ENCODE assay signal across 8 cellular contexts in the genomic region with DNA sequence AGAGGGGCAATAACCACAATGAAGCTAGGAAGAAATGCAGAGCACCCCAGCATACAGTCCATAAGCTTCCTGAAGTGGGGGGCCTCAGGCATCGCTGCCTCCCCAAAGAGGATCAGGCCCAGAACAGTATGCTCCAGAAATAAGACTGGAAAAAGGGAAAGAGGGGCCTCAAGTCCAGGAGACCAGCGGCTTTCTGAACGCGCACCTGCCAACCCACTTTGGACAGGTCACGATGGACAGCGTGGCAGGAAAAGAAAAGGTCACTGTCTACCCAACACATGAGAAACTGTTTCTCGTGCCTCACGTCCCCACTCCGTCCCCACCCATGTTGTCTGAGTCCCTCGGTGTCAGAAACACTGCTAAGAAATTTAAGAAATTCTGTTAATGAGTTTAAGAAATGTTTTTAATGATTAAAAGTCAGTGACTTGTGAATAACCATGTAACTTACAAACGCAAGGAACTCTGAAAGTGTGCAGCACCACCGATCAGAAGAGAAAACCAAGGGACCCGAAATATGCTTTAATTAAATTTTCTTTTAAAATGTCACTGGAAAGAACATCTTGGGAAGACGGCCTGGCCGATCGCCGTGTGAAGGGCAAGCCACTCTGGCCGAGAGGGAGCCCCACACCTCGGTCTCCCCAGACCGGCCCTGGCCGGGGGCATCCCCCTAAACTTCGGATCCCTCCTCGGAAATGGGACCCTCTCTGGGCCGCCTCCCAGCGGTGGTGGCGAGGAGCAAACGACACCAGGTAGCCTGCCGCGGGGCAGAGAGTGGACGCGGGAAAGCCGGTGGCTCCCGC. TPM values are rescaled to one million over a fixed set of nuclear protein-coding genes. Genes with fewer than 3 reads are reported as not detected.
DNase-seq lines count a peak whose midpoint lies in the region; ATAC-seq and TF ChIP-seq lines count a peak whose summit lies in the region.

No MANE protein-coding gene starts in this region.

- no peak for TF ChIP-seq CTCF in spleen (IDR thresholded peaks at IDR 0.05 in 8 of 11, conservative IDR thresholded peaks at IDR 0.05 in 3 of 11)

- H3K4me1 ChIP-seq in iPS DF 6.9 (ENCODE audit: control insufficient read depth, insufficient read depth, low read length) (no peaks in the 10 kb centered on the region), spleen (peaks cover 0 to 42% (median 21%) of the 10 kb centered on the region in 6 donors)

- H3K4me1 Mint-ChIP-seq in activated CD4-positive, alpha-beta T cell treated with anti-CD3 and anti-CD28 coated beads, Interleukin-2, amount 10 ng/mL, durations not matched to agents 24 days and 14 days, result peaks cover 3% of the 10 kb centered on the region
- H3K4me1 Mint-ChIP-seq in activated naive CD8-positive, alpha-beta T cell (ENCODE audit: low read depth), result peaks cover 12% of the 10 kb centered on the region
- H3K4me1 Mint-ChIP-seq in immature natural killer cell, result peaks cover 0 to 2% of the 10 kb centered on the region in 2 donors

- intact Hi-C loops in activated CD4-positive, alpha-beta T cell treated with anti-CD3 and anti-CD28 coated beads, Interleukin-2, amount 10 ng/mL, durations not matched to agents 24 days and 14 days (cut with micrococcal nuclease), result loop anchor here (5.0 kb wide), 3 partner anchors 100 to 195 kb away; a partner anchor contains a TSS
- intact Hi-C loops in spleen (cut with DNase I; ENCODE audit: low total_unique reads), result loop anchor here (10.0 kb wide), 1 partner anchor 188 kb away; no protein-coding TSS in a partner anchor

- no peaks in the 10 kb centered on the region for H3K36me3 Mint-ChIP-seq in activated CD4-positive, alpha-beta T cell treated with anti-CD3 and anti-CD28 coated beads, Interleukin-2, amount 10 ng/mL, durations not matched to agents 24 days and 14 days (ENCODE audit: low read depth)
- H3K36me3 Mint-ChIP-seq in activated naive CD8-positive, alpha-beta T cell, result no peaks in the 10 kb centered on the region
- peaks cover 0 to 3% (median 0%) of the 10 kb centered on the region in 3 donors for H3K36me3 Mint-ChIP-seq in immature natural killer cell

- peak overlapping the region; percentile 51 for H3K4me3 Mint-ChIP-seq in activated CD4-positive, alpha-beta T cell treated with anti-CD3 and anti-CD28 coated beads, Interleukin-2, amount 10 ng/mL, durations not matched to agents 24 days and 14 days
- peak overlapping the region; percentile 75 for H3K4me3 Mint-ChIP-seq in activated naive CD8-positive, alpha-beta T cell
- peak overlapping the region in 1 of 5 donors; percentile 3 for H3K4me3 Mint-ChIP-seq in immature natural killer cell

- TF ChIP-seq POLR2A in spleen (IDR thresholded peaks at IDR 0.05), result no peak

- peaks cover 21% of the 10 kb centered on the region for H3K27me3 ChIP-seq in iPS DF 6.9 (ENCODE audit: control insufficient read depth, insufficient read depth, low read length)
- H3K27me3 ChIP-seq in spleen (replicated peaks in 1 of 7), result peaks cover 0 to 59% (median 13%) of the 10 kb centered on the region in 7 donors

- no peaks in the 10 kb centered on the region for H3K36me3 ChIP-seq in iPS DF 6.9 (ENCODE audit: control insufficient read depth, insufficient read depth, low read length)
- H3K36me3 ChIP-seq in spleen, result no peaks in the 10 kb centered on the region

- peak overlapping the region; percentile 20; the same call in 1 of the 2 replicates for H3K4me3 ChIP-seq in iPS DF 6.9 (ENCODE audit: low read length)
- peak overlapping the region in 7 of 8 donors; percentile 21 to 78 (median 51) for H3K4me3 ChIP-seq in spleen

- WGBS in iPS DF 6.9 (ENCODE audit: insufficient coverage, insufficient read length), result no CpG with 5 or more reads among the region's 33 CpGs
- 17 to 33% (median 21%) methylated on average over 18 to 33 of the region's 33 CpGs for WGBS in spleen, 5 donors

- H3K27ac ChIP-seq in iPS DF 6.9 (ENCODE audit: low read length), result no peak overlapping the region
- peak overlapping the region in 7 of 8 donors; percentile 5 to 90 (median 75) for H3K27ac ChIP-seq in spleen

- no peak for ATAC-seq in HG03439 (IDR thresholded peaks at IDR 0.05; ENCODE audit: unreplicated experiment)

- no peak for DNase-seq in activated CD4-positive, alpha-beta T cell treated with anti-CD3 and anti-CD28 coated beads, Interleukin-2, amount 10 ng/mL, durations not matched to agents 24 days and 14 days
- no peak for DNase-seq in activated CD4-positive, alpha-beta T cell treated with anti-CD3 and anti-CD28 coated beads for 4 hours
- DNase-seq in iPS DF 6.9 (ENCODE audit: low read depth, low spot score) (no peak), spleen (no peak), immature natural killer cell (no peak), GM19238 (ENCODE audit: insufficient read length, low spot score) (no peak)

- H3K9me3 Mint-ChIP-seq in activated CD4-positive, alpha-beta T cell treated with anti-CD3 and anti-CD28 coated beads, Interleukin-2, amount 10 ng/mL, durations not matched to agents 24 days and 14 days, result no peaks in the 10 kb centered on the region
- H3K9me3 Mint-ChIP-seq in activated naive CD8-positive, alpha-beta T cell (ENCODE audit: low read depth), result no peaks in the 10 kb centered on the region
- H3K9me3 Mint-ChIP-seq in immature natural killer cell, result peaks cover 0 to 6% (median 0%) of the 10 kb centered on the region in 6 donors

- H3K27ac Mint-ChIP-seq in activated CD4-positive, alpha-beta T cell treated with anti-CD3 and anti-CD28 coated beads, Interleukin-2, amount 10 ng/mL, durations not matched to agents 24 days and 14 days, result peak overlapping the region; percentile 15
- H3K27ac Mint-ChIP-seq in activated naive CD8-positive, alpha-beta T cell, result no peak overlapping the region
- H3K27ac Mint-ChIP-seq in immature natural killer cell, result peak overlapping the region in 1 of 6 donors; percentile 58

- no peaks in the 10 kb centered on the region for H3K9me3 ChIP-seq in iPS DF 6.9 (ENCODE audit: control insufficient read depth, insufficient read depth, low read length)
- peaks cover 0 to 6% (median 0%) of the 10 kb centered on the region in 8 donors for H3K9me3 ChIP-seq in spleen

- H3K27me3 Mint-ChIP-seq in activated CD4-positive, alpha-beta T cell treated with anti-CD3 and anti-CD28 coated beads, Interleukin-2, amount 10 ng/mL, durations not matched to agents 24 days and 14 days, result peaks cover 62% of the 10 kb centered on the region
- peaks cover 39% of the 10 kb centered on the region for H3K27me3 Mint-ChIP-seq in activated naive CD8-positive, alpha-beta T cell
- H3K27me3 Mint-ChIP-seq in immature natural killer cell (ENCODE audit: low read depth in 3 of 3), result peaks cover 18 to 20% (median 20%) of the 10 kb centered on the region in 3 donors

RNA-seq across cellular contexts. Expression of a gene that starts 1.7 kb away (rescaled TPM):
- total RNA-seq in activated CD4-positive, alpha-beta T cell treated with anti-CD3 and anti-CD28 coated beads, Interleukin-2, amount 10 ng/mL, durations not matched to agents 24 days and 14 days, result 4.6 and 5.1 TPM in 2 replicates
- 10 to 100 TPM; 15.7 to 28.0 (median 25.2) TPM for total RNA-seq in spleen
- 10 to 100 TPM in 1 of 3 donors, 1 to 10 TPM in 2; 5.5 to 16.1 (median 7.4) TPM for polyA plus RNA-seq in spleen
- not detected for polyA plus RNA-seq in immature natural killer cell
